ENCODE assay signal across 1 cellular context in the genomic region with DNA sequence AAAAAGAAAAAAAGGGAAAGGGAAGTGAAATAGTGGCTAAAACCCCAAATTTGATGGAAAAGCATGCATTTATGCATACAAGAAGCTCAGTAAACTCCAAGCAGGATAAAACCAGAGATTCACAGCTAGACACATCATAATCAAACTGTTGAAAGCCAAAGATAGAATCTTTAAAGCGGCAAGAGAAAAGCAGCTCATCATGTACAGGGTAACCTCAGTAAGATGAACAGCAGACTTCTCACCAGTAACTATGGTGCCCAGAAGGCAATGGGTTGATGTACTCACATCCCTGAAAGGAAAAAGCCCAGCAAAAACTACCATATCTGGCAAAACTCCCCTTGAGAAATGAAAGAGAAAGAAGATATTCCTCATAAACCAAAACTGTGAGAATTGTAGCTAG.
TF ChIP-seq lines count a peak whose summit lies in the region.

No MANE protein-coding gene starts in this region.

TF ChIP-seq in IMR-90, 13 proteins besides CTCF, POLR2A, EP300 and RAD21 (continued from another document):
- TF ChIP-seq, protein P1, sequence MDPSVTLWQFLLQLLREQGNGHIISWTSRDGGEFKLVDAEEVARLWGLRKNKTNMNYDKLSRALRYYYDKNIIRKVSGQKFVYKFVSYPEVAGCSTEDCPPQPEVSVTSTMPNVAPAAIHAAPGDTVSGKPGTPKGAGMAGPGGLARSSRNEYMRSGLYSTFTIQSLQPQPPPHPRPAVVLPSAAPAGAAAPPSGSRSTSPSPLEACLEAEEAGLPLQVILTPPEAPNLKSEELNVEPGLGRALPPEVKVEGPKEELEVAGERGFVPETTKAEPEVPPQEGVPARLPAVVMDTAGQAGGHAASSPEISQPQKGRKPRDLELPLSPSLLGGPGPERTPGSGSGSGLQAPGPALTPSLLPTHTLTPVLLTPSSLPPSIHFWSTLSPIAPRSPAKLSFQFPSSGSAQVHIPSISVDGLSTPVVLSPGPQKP (IDR thresholded peaks at IDR 0.05; ENCODE audit: borderline replicate concordance, low read depth, low read length), result no peak
- TF ChIP-seq NFE2L2 (IDR thresholded peaks at IDR 0.05; ENCODE audit: low read depth, low read length) (no peak), CEBPB (IDR thresholded peaks at IDR 0.05; ENCODE audit: low read depth, low read length) (no peak), BHLHE40 (IDR thresholded peaks at IDR 0.05; ENCODE audit: low read depth, low read length) (no peak), RCOR1 (IDR thresholded peaks at IDR 0.05; ENCODE audit: insufficient replicate concordance, low read length) (no peak)
